In the genomic region with DNA sequence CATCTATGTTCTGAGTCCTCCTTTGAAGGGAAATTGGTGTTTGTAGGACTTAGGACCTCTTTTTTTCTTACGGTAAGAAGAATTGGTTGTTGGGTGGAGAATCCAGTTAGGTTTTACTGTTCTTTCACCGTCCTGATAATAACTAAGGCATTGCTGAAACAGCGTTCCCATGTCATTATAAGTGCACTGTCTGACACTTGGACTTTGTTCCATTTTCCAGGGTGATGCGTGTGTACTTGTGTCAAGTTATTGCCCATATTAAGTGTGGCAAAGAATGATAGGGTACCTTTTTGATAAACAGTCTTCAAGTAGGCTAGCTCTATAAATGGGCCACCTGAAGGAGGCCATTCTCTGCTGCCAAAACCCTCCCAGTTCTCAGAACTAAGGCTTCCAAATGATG, we compare ENCODE assay signal across 10 cellular contexts.
"Had no signal": no experiment of that assay in that cellular context is flagged by ENCODE, and none has a peak within 500 bp of the region (broad histone marks: within the 10 kb centered on the region; RNA-seq: fewer than 3 reads in every experiment).

No MANE protein-coding gene starts in this region.

- H3K9ac ChIP-seq: GM23248 had no signal

- ATAC-seq: HCT116, K562 had no signal

- H3K4me3 Mint-ChIP-seq: HFFc6 had no signal

- H3K4me3 ChIP-seq: GM23248, HAP-1, K562 had no signal

- H3K36me3 ChIP-seq: HAP-1 had no signal

- H3K27ac ChIP-seq: GM23248 had no signal

- H3K9me3 ChIP-seq: HAP-1 had no signal

- H3K9me3 Mint-ChIP-seq: HFFc6 had no signal

- DNase-seq: GM23248, GOT3, H7, HFFc6, IMR-90, KG1 had no signal

- H3K27ac Mint-ChIP-seq: HFFc6 had no signal

- FAIRE-seq: HTR-8/SVneo, K562 had no signal

- H3K4me1 ChIP-seq: HAP-1 had no signal
